Comparison of ENCODE assay signal across 26 cellular contexts in genomic region chr3:147428396-147429153, GRCh38. TPM values are rescaled to one million over a fixed set of nuclear protein-coding genes. Genes with fewer than 3 reads are reported as not detected.
"Had no signal": no experiment of that assay in that cellular context is flagged by ENCODE, and none has a peak within 500 bp of the region (broad histone marks: within the 10 kb centered on the region; RNA-seq: fewer than 3 reads in every experiment).

No MANE protein-coding gene starts in this region.

- ATAC-seq: HepG2, Panc1, PC-3 had no signal

- H3K4me3 ChIP-seq: MG63 had no signal

- DNase-seq: IMR-90; Karpas-422; KG1; NCI-H1092; NCI-H1105 treated with DMSO at 0.1 percent for 48 hours; NCI-H1417 treated with DMSO at 0.1 percent for 48 hours; NCI-H146; NCI-H1694 treated with DMSO at 0.1 percent for 48 hours; NCI-H1930; NCI-H2081; NCI-H2107; NCI-H2227 treated with DMSO at 0.1 percent for 48 hours; NCI-H524; NCI-H69; NCI-H774; NK-92 treated with Interleukin-12 subunit alpha and Interleukin-12 subunit beta, amount 100 ng/mL, for 24 hours; PC-3; SHP77; SK-N-SH had no signal

RNA-seq across cellular contexts. Expression of gene ZIC1, which starts 19.4 kb away (rescaled TPM):
- total RNA-seq: HepG2, HT1080, IMR-90, NCI-H460, OCI-LY7, PC-3 had no signal
- polyA plus RNA-seq: HepG2, IMR-90 had no signal

RNA-seq across cellular contexts. Expression of gene ZIC4, which starts 22.2 kb away (rescaled TPM):
- total RNA-seq: HepG2, HT1080, IMR-90, NCI-H460, OCI-LY7, PC-3, SK-MEL-5 had no signal
- polyA plus RNA-seq: HepG2, IMR-90 had no signal
